21 cellular contexts compared by ENCODE assay signal in the genomic region with DNA sequence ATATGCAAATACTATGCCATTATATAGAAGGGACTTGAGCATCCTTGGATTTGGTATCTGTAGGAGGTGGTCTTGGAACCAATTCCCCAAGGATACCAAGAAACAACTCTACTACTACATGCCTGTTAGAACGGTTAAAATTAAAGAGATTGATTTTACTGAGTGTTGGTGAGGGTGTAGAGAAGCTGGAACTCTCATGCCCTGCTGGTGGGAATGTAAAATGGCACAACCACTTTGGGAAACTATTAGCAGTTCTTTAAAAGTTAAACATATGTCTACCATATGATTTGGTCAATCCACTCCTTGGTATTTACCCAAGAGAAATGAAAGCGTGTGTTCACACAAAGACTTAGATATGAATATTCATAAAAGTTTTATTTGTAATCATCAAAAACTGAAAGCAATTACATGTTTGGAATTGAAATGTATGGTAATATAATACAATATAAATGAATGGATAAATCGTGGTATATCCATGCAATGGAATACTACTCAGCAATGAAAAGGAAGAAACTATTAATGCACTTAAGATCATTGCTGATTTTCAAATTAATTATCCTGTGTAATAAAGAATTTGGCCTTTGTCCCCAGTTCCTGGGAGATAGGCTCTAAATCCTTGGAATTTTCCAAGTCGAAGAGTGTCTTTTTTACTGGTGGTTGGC. TPM values are rescaled to one million over a fixed set of nuclear protein-coding genes. Genes with fewer than 3 reads are reported as not detected.
DNase-seq lines count a peak whose midpoint lies in the region; ATAC-seq and TF ChIP-seq lines count a peak whose summit lies in the region.
"Had no signal": no experiment of that assay in that cellular context is flagged by ENCODE, and none has a peak within 500 bp of the region (broad histone marks: within the 10 kb centered on the region; RNA-seq: fewer than 3 reads in every experiment).

No MANE protein-coding gene starts in this region.

- no peaks in the 10 kb centered on the region for H3K4me1 ChIP-seq in smooth muscle cell (ENCODE audit: low read depth)
- H3K4me1 ChIP-seq: psoas muscle, SJSA1, uterus had no signal

- 83% methylated on average over 4 of the region's 4 CpGs for WGBS in smooth muscle cell (ENCODE audit: low lambda C conversion rate)

- peaks cover 4% of the 10 kb centered on the region for H3K27me3 ChIP-seq in smooth muscle cell (ENCODE audit: low read depth)
- H3K27me3 ChIP-seq: SJSA1, uterus had no signal

- no peak overlapping the region for H3K9ac ChIP-seq in smooth muscle cell (ENCODE audit: low read depth)

- H3K27ac ChIP-seq in smooth muscle cell (ENCODE audit: low read depth) = no peak overlapping the region
- H3K27ac ChIP-seq: psoas muscle, SJSA1, uterus had no signal

- H4K20me1 ChIP-seq in smooth muscle cell (ENCODE audit: low read depth) = no peaks in the 10 kb centered on the region

- no peak for ATAC-seq in SK-N-SH treated with all-trans-retinoic acid at 6 μM for 48 hours
- ATAC-seq: naive thymus-derived CD8-positive, alpha-beta T cell; psoas muscle had no signal

- no peaks in the 10 kb centered on the region for H3K9me3 ChIP-seq in smooth muscle cell (replicated peaks; ENCODE audit: low read depth)

- no peak overlapping the region for H3K4me2 ChIP-seq in smooth muscle cell

- TF ChIP-seq CTCF in GM12874 (IDR thresholded peaks at IDR 0.05; ENCODE audit: insufficient read depth, low read depth, low read length) = 0 out of 2 replicates have a peak, but pooled peaks have one; percentile 3
- peak; percentile 14 for TF ChIP-seq CTCF in epithelial cell of proximal tubule (conservative IDR thresholded peaks at IDR 0.05; ENCODE audit: low read depth, low read length)
- peak; percentile 26 for TF ChIP-seq CTCF in smooth muscle cell (IDR thresholded peaks at IDR 0.05; ENCODE audit: borderline replicate concordance, insufficient read depth, poor library complexity, severe bottlenecking)

- no peaks in the 10 kb centered on the region for H3K36me3 ChIP-seq in smooth muscle cell (ENCODE audit: low read depth)
- H3K36me3 ChIP-seq: SJSA1, uterus had no signal

- no peak overlapping the region for H2AFZ ChIP-seq in smooth muscle cell (ENCODE audit: low read depth)

- peaks cover 4% of the 10 kb centered on the region for H3F3A ChIP-seq in smooth muscle cell (ENCODE audit: low read depth)

- no peaks in the 10 kb centered on the region for H3K79me2 ChIP-seq in smooth muscle cell (ENCODE audit: low read depth)

- H3K4me3 ChIP-seq in epithelial cell of proximal tubule (ENCODE audit: low read depth, low read length) = no peak overlapping the region
- no peak overlapping the region for H3K4me3 ChIP-seq in smooth muscle cell
- H3K4me3 ChIP-seq: psoas muscle, SJSA1, uterus had no signal

- DNase-seq in epithelial cell of proximal tubule (ENCODE audit: low read depth) (no peak), smooth muscle cell (lab: John Stamatoyannopoulos, UW; ENCODE audit: unreplicated experiment) (no peak), KG1 (lab: John Stamatoyannopoulos, UW) (no peak), pons (ENCODE audit: low spot score) (no peak)
- DNase-seq in activated CD4-positive, alpha-beta T cell treated with anti-CD3 and anti-CD28 coated beads, Interleukin-2, amount 50 U/mL, for 1 hour = no peak
- DNase-seq: activated CD4-positive, alpha-beta T cell treated with anti-CD3 and anti-CD28 coated beads for 48 hours; aorta; effector CD8-positive, alpha-beta T cell; naive thymus-derived CD8-positive, alpha-beta T cell; NCI-H2107; psoas muscle; stimulated activated CD4-positive, alpha-beta T cell treated with anti-CD3 and anti-CD28 coated beads, Interleukin-1b, Interleukin-23, amount 100 ng/mL, for 48 hours; uterus had no signal

TF ChIP-seq in SK-N-SH treated with all-trans-retinoic acid at 6 μM for 48 hours, 23 proteins besides CTCF, POLR2A, EP300 and RAD21:
- TF ChIP-seq, protein P1, sequence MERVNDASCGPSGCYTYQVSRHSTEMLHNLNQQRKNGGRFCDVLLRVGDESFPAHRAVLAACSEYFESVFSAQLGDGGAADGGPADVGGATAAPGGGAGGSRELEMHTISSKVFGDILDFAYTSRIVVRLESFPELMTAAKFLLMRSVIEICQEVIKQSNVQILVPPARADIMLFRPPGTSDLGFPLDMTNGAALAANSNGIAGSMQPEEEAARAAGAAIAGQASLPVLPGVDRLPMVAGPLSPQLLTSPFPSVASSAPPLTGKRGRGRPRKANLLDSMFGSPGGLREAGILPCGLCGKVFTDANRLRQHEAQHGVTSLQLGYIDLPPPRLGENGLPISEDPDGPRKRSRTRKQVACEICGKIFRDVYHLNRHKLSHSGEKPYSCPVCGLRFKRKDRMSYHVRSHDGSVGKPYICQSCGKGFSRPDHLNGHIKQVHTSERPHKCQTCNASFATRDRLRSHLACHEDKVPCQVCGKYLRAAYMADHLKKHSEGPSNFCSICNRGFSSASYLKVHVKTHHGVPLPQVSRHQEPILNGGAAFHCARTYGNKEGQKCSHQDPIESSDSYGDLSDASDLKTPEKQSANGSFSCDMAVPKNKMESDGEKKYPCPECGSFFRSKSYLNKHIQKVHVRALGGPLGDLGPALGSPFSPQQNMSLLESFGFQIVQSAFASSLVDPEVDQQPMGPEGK (CRISPR knock-in tag; IDR thresholded peaks at IDR 0.05; ENCODE audit: borderline replicate concordance) = no peak
- TF ChIP-seq ZNF8 (CRISPR knock-in tag; IDR thresholded peaks at IDR 0.05) = peak; percentile 96

RNA-seq across cellular contexts. Expression of a gene that starts 7.8 kb away (rescaled TPM):
- total RNA-seq in epithelial cell of proximal tubule = 0.43 TPM in 1 of 2 replicates, not detected in the other
- 0.13 and 0.49 TPM in 2 replicates for total RNA-seq in smooth muscle cell
- polyA plus RNA-seq in smooth muscle cell = 0.41 TPM in 1 of 2 replicates, not detected in the other
- total RNA-seq: fibroblast of lung, NCI-H460, psoas muscle, SJSA1 had no signal
- polyA plus RNA-seq: aorta; fibroblast of lung; naive thymus-derived CD8-positive, alpha-beta T cell; psoas muscle had no signal

RNA-seq across cellular contexts. Expression of a gene that starts 33.0 kb away (rescaled TPM):
- total RNA-seq in epithelial cell of proximal tubule (not detected in 2 replicates), smooth muscle cell (not detected in 2 replicates)
- polyA plus RNA-seq in smooth muscle cell = not detected in 2 replicates
- total RNA-seq: activated naive CD4-positive, alpha-beta T cell treated with anti-CD3 and anti-CD28 coated beads, Interleukin-2, amount 50 U/mL, for 72 hours; aorta; cerebellum; fibroblast of lung; naive thymus-derived CD8-positive, alpha-beta T cell; NCI-H460; psoas muscle; SJSA1; skeletal muscle tissue; uterus had no signal
- polyA plus RNA-seq: aorta; fibroblast of lung; naive thymus-derived CD8-positive, alpha-beta T cell; psoas muscle had no signal

RNA-seq across cellular contexts. Expression of a gene that starts 46.7 kb away (rescaled TPM):
- total RNA-seq in epithelial cell of proximal tubule (not detected in 2 replicates), smooth muscle cell (not detected in 2 replicates)
- 0.15 TPM in 1 of 2 replicates, not detected in the other for polyA plus RNA-seq in smooth muscle cell
- total RNA-seq: activated naive CD4-positive, alpha-beta T cell treated with anti-CD3 and anti-CD28 coated beads, Interleukin-2, amount 50 U/mL, for 72 hours; cerebellum; fibroblast of lung; NCI-H460; psoas muscle; SJSA1; skeletal muscle tissue; uterus had no signal
- polyA plus RNA-seq: fibroblast of lung; naive thymus-derived CD8-positive, alpha-beta T cell; psoas muscle had no signal
